Comparison of ENCODE assay signal across 27 cellular contexts in genomic region chr5:19319252-19319651, GRCh38.
DNase-seq lines count a peak whose midpoint lies in the region; ATAC-seq, FAIRE-seq and TF ChIP-seq lines count a peak whose summit lies in the region.
"Had no signal": no experiment of that assay in that cellular context is flagged by ENCODE, and none has a peak within 500 bp of the region (broad histone marks: within the 10 kb centered on the region; RNA-seq: fewer than 3 reads in every experiment).

No MANE protein-coding gene starts in this region.

- dilution Hi-C loops in IMR-90 (cut with HindIII; ENCODE audit: low sequenced_read_pairs, unreplicated experiment), result no loop called here

- no peak overlapping the region for H2AFZ ChIP-seq in IMR-90 (replicated peaks; ENCODE audit: low read length, poor library complexity)

- H3K79me1 ChIP-seq in IMR-90 (ENCODE audit: low read depth in 1 of 2, low read length in 2 of 2), result no peaks in the 10 kb centered on the region

- H3K4me3 ChIP-seq in IMR-90 (ENCODE audit: insufficient read depth, low read depth, low read length) (no peak overlapping the region), bronchial epithelial cell (ENCODE audit: low read depth, low read length) (no peak overlapping the region)
- H3K4me3 ChIP-seq: BLaER1, GM12878 had no signal

- no peaks in the 10 kb centered on the region for H4K20me1 ChIP-seq in IMR-90 (ENCODE audit: insufficient read depth, low read length)
- H4K20me1 ChIP-seq: BLaER1 had no signal

- intact Hi-C loops in IMR-90 (cut with micrococcal nuclease), result no loop called here

- no peak overlapping the region for H3K14ac ChIP-seq in IMR-90 (replicated peaks; ENCODE audit: low read depth, low read length)

- H3K9me3 Mint-ChIP-seq in WTC11 (peaks cover 6% of the 10 kb centered on the region), immature natural killer cell (peaks cover 16 to 70% (median 37%) of the 10 kb centered on the region in 6 donors)

- H2BK20ac ChIP-seq in IMR-90 (ENCODE audit: low read depth, low read length), result no peak overlapping the region

- H4K91ac ChIP-seq in IMR-90 (ENCODE audit: insufficient read depth, low read depth, low read length), result no peak overlapping the region

- H3K9me1 ChIP-seq in IMR-90 (ENCODE audit: insufficient read depth, low read length), result no peaks in the 10 kb centered on the region

- H3K36me3 ChIP-seq in IMR-90 (ENCODE audit: control insufficient read depth, insufficient read depth, low read length) (no peaks in the 10 kb centered on the region), bronchial epithelial cell (ENCODE audit: control insufficient read depth, insufficient read depth, low read length) (no peaks in the 10 kb centered on the region)
- H3K36me3 ChIP-seq: BE2C, BLaER1 had no signal

- ATAC-seq in IMR-90 (ENCODE audit: low read depth), result no peak
- no peak for ATAC-seq in WTC11
- no peak for ATAC-seq in GM18511 (IDR thresholded peaks at IDR 0.05; ENCODE audit: unreplicated experiment)
- ATAC-seq: GM12878 had no signal

- H3K4me2 ChIP-seq in IMR-90 (ENCODE audit: low read depth, low read length), result no peak overlapping the region
- H3K4me2 ChIP-seq: BLaER1 had no signal

- H3K9me3 ChIP-seq in IMR-90 (ENCODE audit: control insufficient read depth, insufficient read depth, low read length), result peaks cover 7% of the 10 kb centered on the region
- H3K9me3 ChIP-seq: BE2C, BLaER1 had no signal

- CTCF ChIA-PET in IMR-90 (lab: Yijun Ruan, JAX) (no interaction called here), WTC11 (lab: Charles Lee) (no interaction called here)

- H2AK9ac ChIP-seq in IMR-90 (replicated peaks; ENCODE audit: low read depth, low read length, poor library complexity), result no peak overlapping the region

- H3K27ac Mint-ChIP-seq in WTC11 (peak overlapping the region; percentile 12; the same call in 1 of the 2 replicates), immature natural killer cell (no peak overlapping the region)
- H3K27ac Mint-ChIP-seq: CD14-positive monocyte; CD4-positive, alpha-beta memory T cell; CD4-positive, CD25-positive, alpha-beta regulatory T cell; CD8-positive, alpha-beta memory T cell had no signal

- no peak for DNase-seq in IMR-90
- no peak for DNase-seq in WTC11 (ENCODE audit: low spot score)
- peak; percentile 29 for DNase-seq in bronchial epithelial cell (ENCODE audit: low read depth)
- DNase-seq in immature natural killer cell, result no peak
- DNase-seq in activated effector memory CD4-positive, alpha-beta T cell treated with anti-CD3 and anti-CD28 coated beads, Interleukin-2, amount 50 U/mL, for 16 hours, result no peak
- DNase-seq: 8988T; ACHN; BE2C; C1 segment of cervical spinal cord; CD4-positive, alpha-beta memory T cell; CD4-positive, CD25-positive, alpha-beta regulatory T cell; CD8-positive, alpha-beta memory T cell; COR-L47; DMS 273 treated with DMSO at 0.1 percent for 48 hours; DMS153; DMS53; DMS79; DND-41; EL had no signal

- H3K27ac ChIP-seq in IMR-90 (ENCODE audit: insufficient read depth, low read length), result no peak overlapping the region
- H3K27ac ChIP-seq: BLaER1 had no signal

- no peak for TF ChIP-seq RAD21 in IMR-90 (IDR thresholded peaks at IDR 0.05; ENCODE audit: low read length)

- H3K18ac ChIP-seq in IMR-90 (ENCODE audit: low read depth, low read length), result no peak overlapping the region

- TF ChIP-seq CTCF in IMR-90 (conservative IDR thresholded peaks at IDR 0.05; ENCODE audit: low read depth, low read length) (no peak), WTC11 (IDR thresholded peaks at IDR 0.05) (no peak), bronchial epithelial cell (IDR thresholded peaks at IDR 0.05; ENCODE audit: insufficient read depth, low read length, severe bottlenecking) (no peak)

- no peak overlapping the region for H2BK15ac ChIP-seq in IMR-90 (ENCODE audit: low read depth, low read length)

- H3K56ac ChIP-seq in IMR-90 (ENCODE audit: extremely low read depth, insufficient read depth, low read length), result no peak overlapping the region

- H3K36me3 Mint-ChIP-seq in WTC11 (no peaks in the 10 kb centered on the region), immature natural killer cell (no peaks in the 10 kb centered on the region)
- H3K36me3 Mint-ChIP-seq: CD14-positive monocyte; CD4-positive, alpha-beta memory T cell; CD4-positive, CD25-positive, alpha-beta regulatory T cell; CD8-positive, alpha-beta memory T cell had no signal

- H4K8ac ChIP-seq in IMR-90 (ENCODE audit: low read depth in 2 of 2, low read length in 2 of 2), result no peak overlapping the region

- BruUV-seq in IMR-90 (replicated peaks; lab: Mats Ljungman, UMichigan), result no TSS peak

- H3K27me3 Mint-ChIP-seq in WTC11 (ENCODE audit: low read depth), result no peaks in the 10 kb centered on the region
- H3K27me3 Mint-ChIP-seq in immature natural killer cell (ENCODE audit: low read depth in 3 of 3), result no peaks in the 10 kb centered on the region
- H3K27me3 Mint-ChIP-seq: CD4-positive, alpha-beta memory T cell; CD4-positive, CD25-positive, alpha-beta regulatory T cell; CD8-positive, alpha-beta memory T cell had no signal

- no peak overlapping the region for H2AK5ac ChIP-seq in IMR-90 (ENCODE audit: low read depth, low read length)

- no peak overlapping the region for H3K4me3 Mint-ChIP-seq in WTC11
- H3K4me3 Mint-ChIP-seq in immature natural killer cell, result no peak overlapping the region
- H3K4me3 Mint-ChIP-seq: CD14-positive monocyte; CD4-positive, alpha-beta memory T cell; CD4-positive, CD25-positive, alpha-beta regulatory T cell; CD8-positive, alpha-beta memory T cell had no signal

- peaks cover 15% of the 10 kb centered on the region for H3K4me1 Mint-ChIP-seq in WTC11
- no peaks in the 10 kb centered on the region for H3K4me1 Mint-ChIP-seq in immature natural killer cell
- H3K4me1 Mint-ChIP-seq: CD14-positive monocyte; CD4-positive, alpha-beta memory T cell; CD4-positive, CD25-positive, alpha-beta regulatory T cell; CD8-positive, alpha-beta memory T cell had no signal

- POLR2A ChIA-PET in IMR-90 (lab: Charles Lee; ENCODE audit: unreplicated experiment) (no interaction called here), WTC11 (lab: Charles Lee) (no interaction called here)

- H4K5ac ChIP-seq in IMR-90 (ENCODE audit: low read depth, low read length), result no peak overlapping the region

- no peaks in the 10 kb centered on the region for H3K27me3 ChIP-seq in IMR-90 (ENCODE audit: control insufficient read depth, insufficient read depth, low read length)
- H3K27me3 ChIP-seq in bronchial epithelial cell (ENCODE audit: control insufficient read depth, insufficient read depth, low read length), result no peaks in the 10 kb centered on the region
- H3K27me3 ChIP-seq: BE2C, BLaER1 had no signal

- no peak for FAIRE-seq in bronchial epithelial cell (lab: Jason Lieb, UNC)
- FAIRE-seq: A204.1, GM12878, GM12892, GM18507, GM19239 had no signal

- H3K4ac ChIP-seq in IMR-90 (ENCODE audit: low read depth, low read length), result no peak overlapping the region

- H3K4me1 ChIP-seq in IMR-90 (ENCODE audit: control insufficient read depth, insufficient read depth, low read length), result no peaks in the 10 kb centered on the region
- H3K4me1 ChIP-seq: BE2C, BLaER1 had no signal

- H3K23ac ChIP-seq in IMR-90 (ENCODE audit: low read depth, low read length), result no peak overlapping the region

- H2BK120ac ChIP-seq in IMR-90 (ENCODE audit: low read depth, low read length), result no peak overlapping the region

- in situ Hi-C loops in IMR-90 (cut with MboI; ENCODE audit: low sequenced_read_pairs), result no loop called here

- H2BK5ac ChIP-seq in IMR-90 (ENCODE audit: low read depth, low read length, poor library complexity, severe bottlenecking), result no peak overlapping the region

- no peak overlapping the region for H3K9ac ChIP-seq in IMR-90 (ENCODE audit: low read depth, low read length)
- H3K9ac ChIP-seq: BLaER1 had no signal

- TF ChIP-seq POLR2A in IMR-90 (IDR thresholded peaks at IDR 0.05; ENCODE audit: low read depth, low read length), result no peak

- no CpG with 5 or more reads among the region's 1 CpG for WGBS in IMR-90 (ENCODE audit: extremely low coverage in 2 of 2, insufficient read length in 1 of 2), 2 experiments

TF ChIP-seq in IMR-90, 13 proteins besides CTCF, POLR2A, EP300 and RAD21:
- TF ChIP-seq RCOR1 (IDR thresholded peaks at IDR 0.05; ENCODE audit: insufficient replicate concordance, low read length) (no peak), CEBPB (IDR thresholded peaks at IDR 0.05; ENCODE audit: low read depth, low read length) (peak; percentile 69)
TF ChIP-seq in IMR-90: peak in this region for 1.

TF ChIP-seq in WTC11, 78 proteins besides CTCF, POLR2A, EP300 and RAD21 (continues in another document):
- TF ChIP-seq ZNF532 (CRISPR knock-in tag; IDR thresholded peaks at IDR 0.05; ENCODE audit: borderline replicate concordance) (no peak), GABPB1 (CRISPR knock-in tag; IDR thresholded peaks at IDR 0.05) (no peak), FOXJ3 (CRISPR knock-in tag; IDR thresholded peaks at IDR 0.05; ENCODE audit: borderline replicate concordance) (no peak), TP53 (CRISPR knock-in tag; IDR thresholded peaks at IDR 0.05) (no peak), EMX1 (CRISPR knock-in tag; IDR thresholded peaks at IDR 0.05) (no peak)
